ENCODE assay signal across 1 cellular context in the genomic region with DNA sequence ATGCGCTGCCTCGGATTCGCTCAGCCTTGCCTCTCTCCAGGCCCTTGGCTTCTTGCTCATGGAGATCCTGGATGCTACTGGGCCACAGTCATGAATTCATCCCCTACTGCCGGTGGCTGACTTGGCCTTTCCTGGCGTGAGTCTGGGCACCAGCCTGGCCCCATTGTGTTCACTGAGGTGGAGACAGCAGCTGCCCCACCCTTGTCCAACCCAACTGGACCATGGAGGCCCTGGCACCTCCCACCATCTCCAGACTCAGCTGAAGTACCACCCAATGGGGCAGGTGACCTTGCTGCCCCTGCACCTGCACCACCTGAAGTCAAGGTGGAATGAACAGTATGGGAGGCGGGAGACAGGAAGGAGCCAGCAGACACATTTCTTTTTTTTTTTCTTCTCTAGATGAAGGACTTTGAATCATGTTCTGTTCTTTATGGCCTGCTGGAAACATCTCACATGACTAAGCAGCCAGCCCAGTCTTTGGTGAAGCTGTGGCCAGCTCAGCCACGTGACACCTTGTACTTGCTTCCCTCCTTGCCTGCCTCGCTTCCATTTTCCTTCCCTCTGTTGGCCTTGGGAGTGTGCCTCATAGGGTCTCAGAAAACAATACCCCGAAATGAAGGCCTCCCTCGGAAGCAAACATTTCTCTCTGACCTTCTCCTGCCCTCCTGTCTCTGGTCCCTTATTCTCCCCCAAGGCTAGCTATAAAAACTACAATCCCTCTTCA.
A peak's percentile ranks its signal among the peaks of the same experiment; 100 is the strongest.
TF ChIP-seq lines count a peak whose summit lies in the region.

No MANE protein-coding gene starts in this region.

TF ChIP-seq in K562, 482 proteins besides CTCF, POLR2A, EP300 and RAD21 (continued from another document):
- TF ChIP-seq, protein P1, sequence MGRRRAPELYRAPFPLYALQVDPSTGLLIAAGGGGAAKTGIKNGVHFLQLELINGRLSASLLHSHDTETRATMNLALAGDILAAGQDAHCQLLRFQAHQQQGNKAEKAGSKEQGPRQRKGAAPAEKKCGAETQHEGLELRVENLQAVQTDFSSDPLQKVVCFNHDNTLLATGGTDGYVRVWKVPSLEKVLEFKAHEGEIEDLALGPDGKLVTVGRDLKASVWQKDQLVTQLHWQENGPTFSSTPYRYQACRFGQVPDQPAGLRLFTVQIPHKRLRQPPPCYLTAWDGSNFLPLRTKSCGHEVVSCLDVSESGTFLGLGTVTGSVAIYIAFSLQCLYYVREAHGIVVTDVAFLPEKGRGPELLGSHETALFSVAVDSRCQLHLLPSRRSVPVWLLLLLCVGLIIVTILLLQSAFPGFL (CRISPR knock-in tag; IDR thresholded peaks at IDR 0.05): no peak
- no peak for TF ChIP-seq KAT7 (CRISPR knock-in tag; IDR thresholded peaks at IDR 0.05; ENCODE audit: borderline replicate concordance)
- TF ChIP-seq GTF2E2 (tag; IDR thresholded peaks at IDR 0.05): no peak
- TF ChIP-seq, protein P2, sequence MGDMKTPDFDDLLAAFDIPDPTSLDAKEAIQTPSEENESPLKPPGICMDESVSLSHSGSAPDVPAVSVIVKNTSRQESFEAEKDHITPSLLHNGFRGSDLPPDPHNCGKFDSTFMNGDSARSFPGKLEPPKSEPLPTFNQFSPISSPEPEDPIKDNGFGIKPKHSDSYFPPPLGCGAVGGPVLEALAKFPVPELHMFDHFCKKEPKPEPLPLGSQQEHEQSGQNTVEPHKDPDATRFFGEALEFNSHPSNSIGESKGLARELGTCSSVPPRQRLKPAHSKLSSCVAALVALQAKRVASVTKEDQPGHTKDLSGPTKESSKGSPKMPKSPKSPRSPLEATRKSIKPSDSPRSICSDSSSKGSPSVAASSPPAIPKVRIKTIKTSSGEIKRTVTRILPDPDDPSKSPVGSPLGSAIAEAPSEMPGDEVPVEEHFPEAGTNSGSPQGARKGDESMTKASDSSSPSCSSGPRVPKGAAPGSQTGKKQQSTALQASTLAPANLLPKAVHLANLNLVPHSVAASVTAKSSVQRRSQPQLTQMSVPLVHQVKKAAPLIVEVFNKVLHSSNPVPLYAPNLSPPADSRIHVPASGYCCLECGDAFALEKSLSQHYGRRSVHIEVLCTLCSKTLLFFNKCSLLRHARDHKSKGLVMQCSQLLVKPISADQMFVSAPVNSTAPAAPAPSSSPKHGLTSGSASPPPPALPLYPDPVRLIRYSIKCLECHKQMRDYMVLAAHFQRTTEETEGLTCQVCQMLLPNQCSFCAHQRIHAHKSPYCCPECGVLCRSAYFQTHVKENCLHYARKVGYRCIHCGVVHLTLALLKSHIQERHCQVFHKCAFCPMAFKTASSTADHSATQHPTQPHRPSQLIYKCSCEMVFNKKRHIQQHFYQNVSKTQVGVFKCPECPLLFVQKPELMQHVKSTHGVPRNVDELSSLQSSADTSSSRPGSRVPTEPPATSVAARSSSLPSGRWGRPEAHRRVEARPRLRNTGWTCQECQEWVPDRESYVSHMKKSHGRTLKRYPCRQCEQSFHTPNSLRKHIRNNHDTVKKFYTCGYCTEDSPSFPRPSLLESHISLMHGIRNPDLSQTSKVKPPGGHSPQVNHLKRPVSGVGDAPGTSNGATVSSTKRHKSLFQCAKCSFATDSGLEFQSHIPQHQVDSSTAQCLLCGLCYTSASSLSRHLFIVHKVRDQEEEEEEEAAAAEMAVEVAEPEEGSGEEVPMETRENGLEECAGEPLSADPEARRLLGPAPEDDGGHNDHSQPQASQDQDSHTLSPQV (IDR thresholded peaks at IDR 0.05): peak; percentile 97
- TF ChIP-seq KDM1A (IDR thresholded peaks at IDR 0.05): no peak
- TF ChIP-seq POLR2AphosphoS5 (IDR thresholded peaks at IDR 0.05; ENCODE audit: control insufficient read depth, insufficient read depth, low read depth, low read length): no peak
- TF ChIP-seq, protein P3, sequence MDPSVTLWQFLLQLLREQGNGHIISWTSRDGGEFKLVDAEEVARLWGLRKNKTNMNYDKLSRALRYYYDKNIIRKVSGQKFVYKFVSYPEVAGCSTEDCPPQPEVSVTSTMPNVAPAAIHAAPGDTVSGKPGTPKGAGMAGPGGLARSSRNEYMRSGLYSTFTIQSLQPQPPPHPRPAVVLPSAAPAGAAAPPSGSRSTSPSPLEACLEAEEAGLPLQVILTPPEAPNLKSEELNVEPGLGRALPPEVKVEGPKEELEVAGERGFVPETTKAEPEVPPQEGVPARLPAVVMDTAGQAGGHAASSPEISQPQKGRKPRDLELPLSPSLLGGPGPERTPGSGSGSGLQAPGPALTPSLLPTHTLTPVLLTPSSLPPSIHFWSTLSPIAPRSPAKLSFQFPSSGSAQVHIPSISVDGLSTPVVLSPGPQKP (CRISPR knock-in tag; IDR thresholded peaks at IDR 0.05): no peak
- TF ChIP-seq TGIF2 (CRISPR knock-in tag; IDR thresholded peaks at IDR 0.05): no peak
- TF ChIP-seq, protein P4, sequence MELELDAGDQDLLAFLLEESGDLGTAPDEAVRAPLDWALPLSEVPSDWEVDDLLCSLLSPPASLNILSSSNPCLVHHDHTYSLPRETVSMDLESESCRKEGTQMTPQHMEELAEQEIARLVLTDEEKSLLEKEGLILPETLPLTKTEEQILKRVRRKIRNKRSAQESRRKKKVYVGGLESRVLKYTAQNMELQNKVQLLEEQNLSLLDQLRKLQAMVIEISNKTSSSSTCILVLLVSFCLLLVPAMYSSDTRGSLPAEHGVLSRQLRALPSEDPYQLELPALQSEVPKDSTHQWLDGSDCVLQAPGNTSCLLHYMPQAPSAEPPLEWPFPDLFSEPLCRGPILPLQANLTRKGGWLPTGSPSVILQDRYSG (tag; conservative IDR thresholded peaks at IDR 0.05; ENCODE audit: low read depth): peak; percentile 97
- TF ChIP-seq DNMT1 (IDR thresholded peaks at IDR 0.05): no peak
- TF ChIP-seq, protein P5, sequence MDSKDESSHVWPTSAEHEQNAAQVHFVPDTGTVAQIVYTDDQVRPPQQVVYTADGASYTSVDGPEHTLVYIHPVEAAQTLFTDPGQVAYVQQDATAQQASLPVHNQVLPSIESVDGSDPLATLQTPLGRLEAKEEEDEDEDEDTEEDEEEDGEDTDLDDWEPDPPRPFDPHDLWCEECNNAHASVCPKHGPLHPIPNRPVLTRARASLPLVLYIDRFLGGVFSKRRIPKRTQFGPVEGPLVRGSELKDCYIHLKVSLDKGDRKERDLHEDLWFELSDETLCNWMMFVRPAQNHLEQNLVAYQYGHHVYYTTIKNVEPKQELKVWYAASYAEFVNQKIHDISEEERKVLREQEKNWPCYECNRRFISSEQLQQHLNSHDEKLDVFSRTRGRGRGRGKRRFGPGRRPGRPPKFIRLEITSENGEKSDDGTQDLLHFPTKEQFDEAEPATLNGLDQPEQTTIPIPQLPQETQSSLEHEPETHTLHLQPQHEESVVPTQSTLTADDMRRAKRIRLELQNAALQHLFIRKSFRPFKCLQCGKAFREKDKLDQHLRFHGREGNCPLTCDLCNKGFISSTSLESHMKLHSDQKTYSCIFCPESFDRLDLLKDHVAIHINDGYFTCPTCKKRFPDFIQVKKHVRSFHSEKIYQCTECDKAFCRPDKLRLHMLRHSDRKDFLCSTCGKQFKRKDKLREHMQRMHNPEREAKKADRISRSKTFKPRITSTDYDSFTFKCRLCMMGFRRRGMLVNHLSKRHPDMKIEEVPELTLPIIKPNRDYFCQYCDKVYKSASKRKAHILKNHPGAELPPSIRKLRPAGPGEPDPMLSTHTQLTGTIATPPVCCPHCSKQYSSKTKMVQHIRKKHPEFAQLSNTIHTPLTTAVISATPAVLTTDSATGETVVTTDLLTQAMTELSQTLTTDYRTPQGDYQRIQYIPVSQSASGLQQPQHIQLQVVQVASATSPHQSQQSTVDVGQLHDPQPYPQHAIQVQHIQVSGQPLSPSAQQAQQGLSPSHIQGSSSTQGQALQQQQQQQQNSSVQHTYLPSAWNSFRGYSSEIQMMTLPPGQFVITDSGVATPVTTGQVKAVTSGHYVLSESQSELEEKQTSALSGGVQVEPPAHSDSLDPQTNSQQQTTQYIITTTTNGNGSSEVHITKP (IDR thresholded peaks at IDR 0.05; ENCODE audit: partially characterized antibody): no peak
- TF ChIP-seq U2AF1 (optimal IDR thresholded peaks at IDR 0.05; ENCODE audit: low read depth, low read length): no peak
- 0 out of 2 replicates have a peak, but pooled peaks have one; percentile 7 for TF ChIP-seq ILK (tag; IDR thresholded peaks at IDR 0.05; ENCODE audit: borderline replicate concordance, low read depth)
- TF ChIP-seq NCOA6 (IDR thresholded peaks at IDR 0.05): no peak
- TF ChIP-seq HDGF (IDR thresholded peaks at IDR 0.05): no peak
- TF ChIP-seq ARHGAP35 (IDR thresholded peaks at IDR 0.05; ENCODE audit: partially characterized antibody): no peak
- peak; percentile 93 for TF ChIP-seq ZNF584 (CRISPR knock-in tag; IDR thresholded peaks at IDR 0.05; ENCODE audit: low read depth)
- no peak for TF ChIP-seq THRAP3 (IDR thresholded peaks at IDR 0.05; ENCODE audit: borderline replicate concordance)
- TF ChIP-seq, protein P6, sequence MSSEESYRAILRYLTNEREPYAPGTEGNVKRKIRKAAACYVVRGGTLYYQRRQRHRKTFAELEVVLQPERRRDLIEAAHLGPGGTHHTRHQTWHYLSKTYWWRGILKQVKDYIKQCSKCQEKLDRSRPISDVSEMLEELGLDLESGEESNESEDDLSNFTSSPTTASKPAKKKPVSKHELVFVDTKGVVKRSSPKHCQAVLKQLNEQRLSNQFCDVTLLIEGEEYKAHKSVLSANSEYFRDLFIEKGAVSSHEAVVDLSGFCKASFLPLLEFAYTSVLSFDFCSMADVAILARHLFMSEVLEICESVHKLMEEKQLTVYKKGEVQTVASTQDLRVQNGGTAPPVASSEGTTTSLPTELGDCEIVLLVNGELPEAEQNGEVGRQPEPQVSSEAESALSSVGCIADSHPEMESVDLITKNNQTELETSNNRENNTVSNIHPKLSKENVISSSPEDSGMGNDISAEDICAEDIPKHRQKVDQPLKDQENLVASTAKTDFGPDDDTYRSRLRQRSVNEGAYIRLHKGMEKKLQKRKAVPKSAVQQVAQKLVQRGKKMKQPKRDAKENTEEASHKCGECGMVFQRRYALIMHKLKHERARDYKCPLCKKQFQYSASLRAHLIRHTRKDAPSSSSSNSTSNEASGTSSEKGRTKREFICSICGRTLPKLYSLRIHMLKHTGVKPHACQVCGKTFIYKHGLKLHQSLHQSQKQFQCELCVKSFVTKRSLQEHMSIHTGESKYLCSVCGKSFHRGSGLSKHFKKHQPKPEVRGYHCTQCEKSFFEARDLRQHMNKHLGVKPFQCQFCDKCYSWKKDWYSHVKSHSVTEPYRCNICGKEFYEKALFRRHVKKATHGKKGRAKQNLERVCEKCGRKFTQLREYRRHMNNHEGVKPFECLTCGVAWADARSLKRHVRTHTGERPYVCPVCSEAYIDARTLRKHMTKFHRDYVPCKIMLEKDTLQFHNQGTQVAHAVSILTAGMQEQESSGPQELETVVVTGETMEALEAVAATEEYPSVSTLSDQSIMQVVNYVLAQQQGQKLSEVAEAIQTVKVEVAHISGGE (CRISPR knock-in tag; IDR thresholded peaks at IDR 0.05): peak in 1 of 3 experiments; percentile 80; a peak in 2 of 6 replicates
- peak; percentile 91 for TF ChIP-seq OTX1 (CRISPR knock-in tag; IDR thresholded peaks at IDR 0.05)
- peak; percentile 89 for TF ChIP-seq RAD51 (IDR thresholded peaks at IDR 0.05; ENCODE audit: borderline replicate concordance, low read depth)
- TF ChIP-seq, protein P7, sequence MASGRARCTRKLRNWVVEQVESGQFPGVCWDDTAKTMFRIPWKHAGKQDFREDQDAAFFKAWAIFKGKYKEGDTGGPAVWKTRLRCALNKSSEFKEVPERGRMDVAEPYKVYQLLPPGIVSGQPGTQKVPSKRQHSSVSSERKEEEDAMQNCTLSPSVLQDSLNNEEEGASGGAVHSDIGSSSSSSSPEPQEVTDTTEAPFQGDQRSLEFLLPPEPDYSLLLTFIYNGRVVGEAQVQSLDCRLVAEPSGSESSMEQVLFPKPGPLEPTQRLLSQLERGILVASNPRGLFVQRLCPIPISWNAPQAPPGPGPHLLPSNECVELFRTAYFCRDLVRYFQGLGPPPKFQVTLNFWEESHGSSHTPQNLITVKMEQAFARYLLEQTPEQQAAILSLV (tag; IDR thresholded peaks at IDR 0.05): peak; percentile 81
- TF ChIP-seq NCOR1 (IDR thresholded peaks at IDR 0.05): no peak
- TF ChIP-seq RBFOX2 (IDR thresholded peaks at IDR 0.05; ENCODE audit: low read depth, low read length): no peak
- TF ChIP-seq ZFP36 (IDR thresholded peaks at IDR 0.05; ENCODE audit: low read depth, low read length, partially characterized antibody): no peak
- no peak for TF ChIP-seq ILF3 (IDR thresholded peaks at IDR 0.05; ENCODE audit: borderline replicate concordance)
- no peak for TF ChIP-seq CHD2 (IDR thresholded peaks at IDR 0.05; ENCODE audit: low read depth, low read length)
- TF ChIP-seq BMI1 (IDR thresholded peaks at IDR 0.05; ENCODE audit: low read length): no peak
- TF ChIP-seq, protein P8, sequence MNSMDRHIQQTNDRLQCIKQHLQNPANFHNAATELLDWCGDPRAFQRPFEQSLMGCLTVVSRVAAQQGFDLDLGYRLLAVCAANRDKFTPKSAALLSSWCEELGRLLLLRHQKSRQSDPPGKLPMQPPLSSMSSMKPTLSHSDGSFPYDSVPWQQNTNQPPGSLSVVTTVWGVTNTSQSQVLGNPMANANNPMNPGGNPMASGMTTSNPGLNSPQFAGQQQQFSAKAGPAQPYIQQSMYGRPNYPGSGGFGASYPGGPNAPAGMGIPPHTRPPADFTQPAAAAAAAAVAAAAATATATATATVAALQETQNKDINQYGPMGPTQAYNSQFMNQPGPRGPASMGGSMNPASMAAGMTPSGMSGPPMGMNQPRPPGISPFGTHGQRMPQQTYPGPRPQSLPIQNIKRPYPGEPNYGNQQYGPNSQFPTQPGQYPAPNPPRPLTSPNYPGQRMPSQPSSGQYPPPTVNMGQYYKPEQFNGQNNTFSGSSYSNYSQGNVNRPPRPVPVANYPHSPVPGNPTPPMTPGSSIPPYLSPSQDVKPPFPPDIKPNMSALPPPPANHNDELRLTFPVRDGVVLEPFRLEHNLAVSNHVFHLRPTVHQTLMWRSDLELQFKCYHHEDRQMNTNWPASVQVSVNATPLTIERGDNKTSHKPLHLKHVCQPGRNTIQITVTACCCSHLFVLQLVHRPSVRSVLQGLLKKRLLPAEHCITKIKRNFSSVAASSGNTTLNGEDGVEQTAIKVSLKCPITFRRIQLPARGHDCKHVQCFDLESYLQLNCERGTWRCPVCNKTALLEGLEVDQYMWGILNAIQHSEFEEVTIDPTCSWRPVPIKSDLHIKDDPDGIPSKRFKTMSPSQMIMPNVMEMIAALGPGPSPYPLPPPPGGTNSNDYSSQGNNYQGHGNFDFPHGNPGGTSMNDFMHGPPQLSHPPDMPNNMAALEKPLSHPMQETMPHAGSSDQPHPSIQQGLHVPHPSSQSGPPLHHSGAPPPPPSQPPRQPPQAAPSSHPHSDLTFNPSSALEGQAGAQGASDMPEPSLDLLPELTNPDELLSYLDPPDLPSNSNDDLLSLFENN (IDR thresholded peaks at IDR 0.05; ENCODE audit: low read depth in 2 of 2, low read length in 2 of 2): no peak
- peak; percentile 86; the same call in 1 of the 2 replicates for TF ChIP-seq PTTG1 (tag; IDR thresholded peaks at IDR 0.05; ENCODE audit: low read depth)
- TF ChIP-seq CBX3 (IDR thresholded peaks at IDR 0.05; ENCODE audit: borderline replicate concordance in 1 of 2, low read length in 2 of 2): no peak
